ENCODE assay signal across 8 cellular contexts in the genomic region with DNA sequence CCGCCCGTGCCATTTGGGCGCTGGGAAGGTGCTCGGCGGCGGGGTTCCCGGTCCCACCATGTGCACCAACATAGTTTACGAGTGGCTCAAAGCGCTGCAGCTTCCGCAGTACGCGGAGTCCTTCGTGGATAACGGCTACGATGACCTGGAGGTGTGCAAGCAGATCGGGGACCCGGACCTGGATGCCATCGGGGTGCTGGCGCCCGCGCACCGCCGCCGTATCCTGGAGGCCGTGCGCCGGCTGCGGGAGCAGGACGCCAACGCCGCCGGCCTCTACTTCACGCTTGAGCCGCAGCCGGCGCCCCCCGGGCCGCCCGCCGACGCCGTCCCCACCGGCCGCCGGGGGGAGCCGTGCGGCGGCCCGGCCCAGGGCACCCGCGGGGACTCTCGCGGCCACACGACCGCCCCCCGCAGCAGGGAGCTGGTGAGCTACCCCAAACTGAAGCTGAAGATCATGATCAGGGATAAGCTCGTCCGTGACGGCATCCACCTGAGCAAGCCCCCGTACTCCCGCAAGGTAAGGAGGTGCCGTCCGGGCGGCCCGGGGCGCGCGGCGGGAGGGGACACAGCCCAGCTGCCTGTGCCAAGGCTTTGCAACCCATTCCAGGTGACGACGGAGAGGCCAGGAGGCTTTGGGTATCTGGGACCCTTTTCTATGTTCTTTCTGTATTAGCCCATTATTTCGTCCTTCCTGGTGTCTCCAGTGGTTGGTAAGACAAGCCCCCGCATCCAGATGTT. TPM values are rescaled to one million over a fixed set of nuclear protein-coding genes. Genes with fewer than 3 reads are reported as not detected.
A peak's percentile ranks its signal among the peaks of the same experiment; 100 is the strongest.
DNase-seq lines count a peak whose midpoint lies in the region; ATAC-seq and TF ChIP-seq lines count a peak whose summit lies in the region.

No MANE protein-coding gene starts in this region.

- H3K4me3 ChIP-seq in Caco-2 (ENCODE audit: low read depth, low read length) (peak overlapping the region; percentile 79), HAP-1 (peak overlapping the region; percentile 37), iPS-18c (ENCODE audit: insufficient read depth, low read depth, low read length) (peak overlapping the region; percentile 55)

- no peaks in the 10 kb centered on the region for H3K9me3 Mint-ChIP-seq in Caco-2 (ENCODE audit: unreplicated experiment)
- H3K9me3 Mint-ChIP-seq in activated naive CD8-positive, alpha-beta T cell treated with anti-CD3 and anti-CD28 coated beads for 36 hours: no peaks in the 10 kb centered on the region
- no peaks in the 10 kb centered on the region for H3K9me3 Mint-ChIP-seq in stimulated activated effector memory CD8-positive, alpha-beta T cell treated with anti-CD3 and anti-CD28 coated beads, Interleukin-12 subunit alpha, Interleukin-12 subunit beta, amount 100 ng/mL, for 72 hours

- CTCF ChIA-PET in Caco-2 (lab: Charles Lee): interaction anchor here (0.6 to 1.4 kb wide), 4 partner anchors 40 to 149 kb away, joined by 3 to 4 read pairs (median 3); no protein-coding TSS in a partner anchor

- peak overlapping the region; percentile 29 for H3K27ac Mint-ChIP-seq in Caco-2 (ENCODE audit: unreplicated experiment)
- H3K27ac Mint-ChIP-seq in activated naive CD8-positive, alpha-beta T cell treated with anti-CD3 and anti-CD28 coated beads for 36 hours: no peak overlapping the region
- no peak overlapping the region for H3K27ac Mint-ChIP-seq in stimulated activated effector memory CD8-positive, alpha-beta T cell treated with anti-CD3 and anti-CD28 coated beads, Interleukin-12 subunit alpha, Interleukin-12 subunit beta, amount 100 ng/mL, for 72 hours

- H3K4me1 Mint-ChIP-seq in Caco-2 (ENCODE audit: low read depth, unreplicated experiment): peaks cover 17% of the 10 kb centered on the region
- H3K4me1 Mint-ChIP-seq in activated naive CD8-positive, alpha-beta T cell treated with anti-CD3 and anti-CD28 coated beads for 36 hours: peaks cover 9% of the 10 kb centered on the region
- peaks cover 5% of the 10 kb centered on the region for H3K4me1 Mint-ChIP-seq in stimulated activated effector memory CD8-positive, alpha-beta T cell treated with anti-CD3 and anti-CD28 coated beads, Interleukin-12 subunit alpha, Interleukin-12 subunit beta, amount 100 ng/mL, for 72 hours

- in situ Hi-C loops in HAP-1 (cut with MboI; ENCODE audit: low sequenced_read_pairs): loop anchor here (10.0 to 25.0 kb wide), 2 partner anchors 303 to 656 kb away; no protein-coding TSS in a partner anchor

- BruUV-seq in Caco-2 (replicated peaks; lab: Mats Ljungman, UMichigan): no TSS peak

- no peaks in the 10 kb centered on the region; the same call in 1 of the 2 replicates for H3K27me3 ChIP-seq in Caco-2 (replicated peaks; ENCODE audit: control insufficient read depth, insufficient read depth, low read length)
- peaks cover 28% of the 10 kb centered on the region for H3K27me3 ChIP-seq in HAP-1 (ENCODE audit: low read depth)

- DNase-seq in Caco-2 (peak in 1 of 2 experiments; percentile 32), HAP-1 (ENCODE audit: low spot score in 2 of 2) (no peak), GM19240 (ENCODE audit: insufficient read length, low spot score) (no peak), globus pallidus (ENCODE audit: low spot score) (no peak)
- no peak for DNase-seq in activated naive CD8-positive, alpha-beta T cell treated with anti-CD3 and anti-CD28 coated beads for 36 hours
- no peak for DNase-seq in stimulated activated effector memory CD8-positive, alpha-beta T cell treated with anti-CD3 and anti-CD28 coated beads, Interleukin-12 subunit alpha, Interleukin-12 subunit beta, amount 100 ng/mL, for 72 hours (ENCODE audit: low spot score in 2 of 2)

- no peaks in the 10 kb centered on the region for H3K36me3 Mint-ChIP-seq in Caco-2 (ENCODE audit: insufficient read depth, unreplicated experiment)
- H3K36me3 Mint-ChIP-seq in activated naive CD8-positive, alpha-beta T cell treated with anti-CD3 and anti-CD28 coated beads for 36 hours: no peaks in the 10 kb centered on the region
- H3K36me3 Mint-ChIP-seq in stimulated activated effector memory CD8-positive, alpha-beta T cell treated with anti-CD3 and anti-CD28 coated beads, Interleukin-12 subunit alpha, Interleukin-12 subunit beta, amount 100 ng/mL, for 72 hours: no peaks in the 10 kb centered on the region

- H3K4me1 ChIP-seq in Caco-2 (peaks cover 8% of the 10 kb centered on the region; the same call in 1 of the 2 replicates), HAP-1 (no peaks in the 10 kb centered on the region; the same call in 1 of the 2 replicates)

- H3K36me3 ChIP-seq in Caco-2 (ENCODE audit: control insufficient read depth, insufficient read depth, low read length): no peaks in the 10 kb centered on the region
- H3K36me3 ChIP-seq in HAP-1 (replicated peaks): no peaks in the 10 kb centered on the region

- no peaks in the 10 kb centered on the region for H3K27me3 Mint-ChIP-seq in Caco-2 (ENCODE audit: insufficient read depth, unreplicated experiment)
- H3K27me3 Mint-ChIP-seq in activated naive CD8-positive, alpha-beta T cell treated with anti-CD3 and anti-CD28 coated beads for 36 hours: peaks cover 69% of the 10 kb centered on the region

- no peak for ATAC-seq in stimulated activated effector memory CD8-positive, alpha-beta T cell treated with anti-CD3 and anti-CD28 coated beads, Interleukin-12 subunit alpha, Interleukin-12 subunit beta, amount 100 ng/mL, for 72 hours
- ATAC-seq in HG02970 (IDR thresholded peaks at IDR 0.05; ENCODE audit: low FRiP score, unreplicated experiment): no peak

- TF ChIP-seq CTCF in Caco-2 (IDR thresholded peaks at IDR 0.05; ENCODE audit: insufficient read depth in 1 of 2, low read depth in 1 of 2, low read length in 1 of 2, severe bottlenecking in 1 of 2, unreplicated experiment in 1 of 2): peak in 1 of 2 experiments; percentile 10

- H3K4me3 Mint-ChIP-seq in Caco-2 (ENCODE audit: unreplicated experiment): peak overlapping the region; percentile 87
- peak overlapping the region; percentile 64 for H3K4me3 Mint-ChIP-seq in activated naive CD8-positive, alpha-beta T cell treated with anti-CD3 and anti-CD28 coated beads for 36 hours
- peak overlapping the region; percentile 61 for H3K4me3 Mint-ChIP-seq in stimulated activated effector memory CD8-positive, alpha-beta T cell treated with anti-CD3 and anti-CD28 coated beads, Interleukin-12 subunit alpha, Interleukin-12 subunit beta, amount 100 ng/mL, for 72 hours

- intact Hi-C loops in Caco-2 (cut with micrococcal nuclease; ENCODE audit: unreplicated experiment): loop anchor here (2.0 to 10.0 kb wide), 3 partner anchors 134 to 296 kb away; no protein-coding TSS in a partner anchor

- POLR2A ChIA-PET in Caco-2 (lab: Charles Lee): no interaction called here

- H3K9me3 ChIP-seq in Caco-2 (no peaks in the 10 kb centered on the region; the same call in 1 of the 2 replicates), HAP-1 (no peaks in the 10 kb centered on the region), iPS-18c (ENCODE audit: control insufficient read depth, insufficient read depth, low read length) (no peaks in the 10 kb centered on the region)

RNA-seq across cellular contexts. Expression of a gene that starts 0.6 kb away (rescaled TPM):
- 13.4 and 14.0 TPM in 2 replicates for total RNA-seq in Caco-2 (2022)
- total RNA-seq in activated naive CD8-positive, alpha-beta T cell treated with anti-CD3 and anti-CD28 coated beads for 36 hours: not detected

Comparison
In these comparisons a context has a peak if more than half of its experiments do, and no peak if none do; other contexts are left out.
1. RNA of a gene that starts 0.6 kb away (total RNA-seq): 13.4 to 14.0 TPM in Caco-2; not detected in activated naive CD8-positive, alpha-beta T cell treated with anti-CD3 and anti-CD28 coated beads for 36 hours; every median in the first group is over 10 times any median in the second.
2. Peak in every context shown above with its lines, with median percentiles within 50 percentile points of each other: H3K4me3 ChIP-seq and H3K4me3 Mint-ChIP-seq.